8 cellular contexts compared by ENCODE assay signal in the genomic region with DNA sequence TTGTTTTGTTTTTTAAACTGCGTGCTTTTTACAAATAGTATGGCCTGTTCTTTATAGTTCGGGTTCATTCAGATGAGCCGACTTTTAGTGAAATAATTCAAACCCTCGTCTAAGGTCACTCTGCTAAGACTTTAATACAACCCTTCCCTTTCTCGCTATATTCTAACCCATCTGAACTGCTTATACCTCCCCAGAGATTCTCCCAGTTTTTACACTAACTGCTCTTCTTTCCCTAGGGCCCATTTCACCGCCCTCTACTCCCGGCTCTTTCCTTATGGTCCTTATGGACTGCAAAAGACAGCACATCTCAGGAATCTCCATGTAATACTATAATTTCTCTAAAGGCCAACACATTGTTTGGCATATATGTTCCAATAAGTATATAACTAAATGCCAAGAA. TPM values are rescaled to one million over a fixed set of nuclear protein-coding genes. Genes with fewer than 3 reads are reported as not detected.
DNase-seq lines count a peak whose midpoint lies in the region; ATAC-seq and TF ChIP-seq lines count a peak whose summit lies in the region.

No MANE protein-coding gene starts in this region.

- DNase-seq in T-helper 2 cell treated with Interferon-gamma antibody and Interleukin-4, amounts not matched to agents 5 μg/mL and 100 μg/mL, for 36 hours (ENCODE audit: low spot score) = no peak
- DNase-seq in T-helper 2 cell = no peak
- DNase-seq in T-cell = no peak
- no peak for DNase-seq in fibroblast of the aortic adventitia (ENCODE audit: low read depth)
- DNase-seq in skeletal muscle cell (ENCODE audit: low read depth) = no peak
- DNase-seq in NCI-H526 (lab: John Stamatoyannopoulos, UW) = no peak
- no peak for DNase-seq in glomerular visceral epithelial cell (ENCODE audit: extremely low spot score)

- no peak for ATAC-seq in T-cell (replicated peaks in 1 of 4)
- ATAC-seq in HG03039 (IDR thresholded peaks at IDR 0.05; ENCODE audit: unreplicated experiment) = no peak

- CTCF ChIA-PET in T-cell (lab: Charles Lee) = interaction anchor here in 1 of 2 donors (0.5 to 1.2 kb wide), 2 partner anchors 12 to 107 kb away, joined by 3 to 4 read pairs; no protein-coding TSS in a partner anchor

- no peaks in the 10 kb centered on the region for H3K9me3 Mint-ChIP-seq in T-helper 2 cell treated with Interferon-gamma antibody and Interleukin-4, amounts not matched to agents 5 μg/mL and 100 μg/mL, for 36 hours
- H3K9me3 Mint-ChIP-seq in T-cell = no peaks in the 10 kb centered on the region

- no peaks in the 10 kb centered on the region for H3K27me3 Mint-ChIP-seq in T-helper 2 cell treated with Interferon-gamma antibody and Interleukin-4, amounts not matched to agents 5 μg/mL and 100 μg/mL, for 36 hours (ENCODE audit: low read depth)
- no peaks in the 10 kb centered on the region for H3K27me3 Mint-ChIP-seq in T-cell

- peaks cover 23% of the 10 kb centered on the region for H3K36me3 Mint-ChIP-seq in T-helper 2 cell treated with Interferon-gamma antibody and Interleukin-4, amounts not matched to agents 5 μg/mL and 100 μg/mL, for 36 hours (ENCODE audit: low read depth)
- H3K36me3 Mint-ChIP-seq in T-cell = peaks cover 19% of the 10 kb centered on the region

- no peak for TF ChIP-seq CTCF in fibroblast of the aortic adventitia (IDR thresholded peaks at IDR 0.05; ENCODE audit: insufficient read depth, low read length)

- H3K4me1 Mint-ChIP-seq in T-helper 2 cell treated with Interferon-gamma antibody and Interleukin-4, amounts not matched to agents 5 μg/mL and 100 μg/mL, for 36 hours (ENCODE audit: low read depth) = peaks cover 34% of the 10 kb centered on the region
- H3K4me1 Mint-ChIP-seq in T-cell = peaks cover 51 to 59% (median 54%) of the 10 kb centered on the region in 3 donors

- peak overlapping the region; percentile 95 for H3K4me3 ChIP-seq in fibroblast of the aortic adventitia (ENCODE audit: low read depth, low read length)
- H3K4me3 ChIP-seq in skeletal muscle cell (ENCODE audit: low read depth, low read length) = peak overlapping the region; percentile 91

- H3K4me3 Mint-ChIP-seq in T-helper 2 cell treated with Interferon-gamma antibody and Interleukin-4, amounts not matched to agents 5 μg/mL and 100 μg/mL, for 36 hours = peak overlapping the region; percentile 91
- H3K4me3 Mint-ChIP-seq in T-cell = peak overlapping the region; percentile 87 to 90 (median 90)

- POLR2A ChIA-PET in T-cell (lab: Charles Lee) = interaction anchor here (0.6 to 2.0 kb wide), 12 partner anchors 8 to 150 kb away, joined by 3 to 14 read pairs (median 4); partner anchors contain the start of gene GCH1 (in 1 of the 2)

- peak overlapping the region; percentile 52 for H3K27ac Mint-ChIP-seq in T-helper 2 cell treated with Interferon-gamma antibody and Interleukin-4, amounts not matched to agents 5 μg/mL and 100 μg/mL, for 36 hours
- peak overlapping the region in 1 of 2 donors; percentile 1 for H3K27ac Mint-ChIP-seq in T-cell

RNA-seq across cellular contexts. Expression of gene MAPK1IP1L, which starts 2.1 kb away (rescaled TPM):
- total RNA-seq in T-cell = 100 to 1,000 TPM in 2 of 5 donors, 10 to 100 TPM in 3; 68.7 to 153 (median 73.4) TPM
- total RNA-seq in fibroblast of the aortic adventitia (ENCODE audit: low replicate concordance) = 16.2 and 71.8 TPM in 2 replicates

RNA-seq across cellular contexts. Expression of gene SOCS4, which starts 26.5 kb away (rescaled TPM):
- total RNA-seq in T-cell = 10 to 100 TPM; 16.7 to 26.4 (median 21.1) TPM
- total RNA-seq in fibroblast of the aortic adventitia (ENCODE audit: low replicate concordance) = 11.6 and 25.0 TPM in 2 replicates

RNA-seq across cellular contexts. Expression of gene WDHD1, which starts 26.6 kb away (rescaled TPM):
- total RNA-seq in T-cell = 1 to 10 TPM; 2.5 to 6.1 (median 4.9) TPM
- total RNA-seq in fibroblast of the aortic adventitia (ENCODE audit: low replicate concordance) = 9.3 and 27.0 TPM in 2 replicates
